Comparison of ENCODE assay signal across 7 cellular contexts in genomic region chr15:20612356-20612755, GRCh38.
DNase-seq lines count a peak whose midpoint lies in the region; ATAC-seq, FAIRE-seq and TF ChIP-seq lines count a peak whose summit lies in the region.
"Not testable (repeated sequence)": the region's sequence is repeated elsewhere in the genome, so short reads cannot be mapped to it uniquely, and the experiment has no call there.

No MANE protein-coding gene starts in this region.

- intact Hi-C loops in left ventricle myocardium superior (cut with micrococcal nuclease); HepG2 (cut with micrococcal nuclease; ENCODE audit: unreplicated experiment); naive thymus-derived CD4-positive, alpha-beta T cell (cut with micrococcal nuclease): not testable (repeated sequence)

- not testable (repeated sequence) for H3K36me3 Mint-ChIP-seq in activated CD8-positive, alpha-beta memory T cell treated with anti-CD3 and anti-CD28 coated beads, Interleukin-2, amount 10 ng/mL, durations not matched to agents 7 days and 5 days; endodermal cell (ENCODE audit: low read depth); naive thymus-derived CD4-positive, alpha-beta T cell; osteocyte (ENCODE audit: unreplicated experiment)

- H3K4me3 ChIP-seq in endodermal cell (ENCODE audit: low read length); HepG2 (replicated peaks in 1 of 3; ENCODE audit: insufficient read depth in 1 of 3, low read depth in 2 of 3, low read length in 3 of 3); naive thymus-derived CD4-positive, alpha-beta T cell (ENCODE audit: low read length); upper lobe of left lung: not testable (repeated sequence)

- not testable (repeated sequence) for H3K27me3 Mint-ChIP-seq in activated CD8-positive, alpha-beta memory T cell treated with anti-CD3 and anti-CD28 coated beads, Interleukin-2, amount 10 ng/mL, durations not matched to agents 7 days and 5 days; endodermal cell (ENCODE audit: insufficient read depth); naive thymus-derived CD4-positive, alpha-beta T cell; osteocyte (ENCODE audit: unreplicated experiment)

- H3K27ac ChIP-seq in endodermal cell (ENCODE audit: low read depth, low read length); HepG2 (ENCODE audit: extremely low read length, insufficient read depth, low read length); naive thymus-derived CD4-positive, alpha-beta T cell (ENCODE audit: low read depth, low read length); upper lobe of left lung: not testable (repeated sequence)

- BruUV-seq in HepG2 (replicated peaks; lab: Mats Ljungman, UMichigan), result not testable (repeated sequence)

- not testable (repeated sequence) for H3K4me3 Mint-ChIP-seq in activated CD8-positive, alpha-beta memory T cell treated with anti-CD3 and anti-CD28 coated beads, Interleukin-2, amount 10 ng/mL, durations not matched to agents 7 days and 5 days; endodermal cell; naive thymus-derived CD4-positive, alpha-beta T cell; osteocyte (ENCODE audit: unreplicated experiment)

- not testable (repeated sequence) for TF ChIP-seq CTCF in endodermal cell (conservative IDR thresholded peaks at IDR 0.05); HepG2 (CRISPR knock-in tag; IDR thresholded peaks at IDR 0.05); osteocyte (IDR thresholded peaks at IDR 0.05); upper lobe of left lung (IDR thresholded peaks at IDR 0.05)

- H3K27me3 ChIP-seq in endodermal cell (ENCODE audit: control insufficient read depth, insufficient read depth, low read length, poor library complexity, severe bottlenecking); HepG2 (ENCODE audit: control insufficient read depth in 1 of 2, insufficient read depth in 2 of 2, low read length in 2 of 2); naive thymus-derived CD4-positive, alpha-beta T cell (ENCODE audit: control insufficient read depth in 2 of 2, insufficient read depth in 2 of 2, low read length in 2 of 2); upper lobe of left lung: not testable (repeated sequence)

- not testable (repeated sequence) for H3K4me2 ChIP-seq in HepG2 (ENCODE audit: low read depth, low read length)

- H3K4me1 ChIP-seq in endodermal cell (ENCODE audit: control insufficient read depth, insufficient read depth, low read length); HepG2 (ENCODE audit: insufficient read depth, low read length); naive thymus-derived CD4-positive, alpha-beta T cell (ENCODE audit: control insufficient read depth in 2 of 2, insufficient read depth in 2 of 2, low read length in 2 of 2); upper lobe of left lung: not testable (repeated sequence)

- FAIRE-seq in HepG2 (lab: Jason Lieb, UNC), result not testable (repeated sequence)

- CTCF ChIA-PET in activated CD8-positive, alpha-beta memory T cell treated with anti-CD3 and anti-CD28 coated beads, Interleukin-2, amount 10 ng/mL, durations not matched to agents 7 days and 5 days (lab: Charles Lee); HepG2 (lab: Yijun Ruan, JAX; ENCODE audit: low intra/inter-chr PET ratio, low total read pairs); naive thymus-derived CD4-positive, alpha-beta T cell (lab: Charles Lee): not testable (repeated sequence)

- DNase-seq in activated CD8-positive, alpha-beta memory T cell treated with anti-CD3 and anti-CD28 coated beads, Interleukin-2, amount 10 ng/mL, durations not matched to agents 7 days and 5 days, result peak; percentile 21
- DNase-seq in endodermal cell (peak; percentile 15), osteocyte (ENCODE audit: extremely low spot score, unreplicated experiment) (peak; percentile 84), upper lobe of left lung (peak in 1 of 2 donors; percentile 37)
- DNase-seq in left ventricle myocardium superior; HepG2 (ENCODE audit: low spot score); naive thymus-derived CD4-positive, alpha-beta T cell: not testable (repeated sequence)

- not testable (repeated sequence) for H2AFZ ChIP-seq in HepG2 (ENCODE audit: low read length)

- H3K9me3 Mint-ChIP-seq in activated CD8-positive, alpha-beta memory T cell treated with anti-CD3 and anti-CD28 coated beads, Interleukin-2, amount 10 ng/mL, durations not matched to agents 7 days and 5 days (ENCODE audit: low read depth); endodermal cell; naive thymus-derived CD4-positive, alpha-beta T cell; osteocyte (ENCODE audit: unreplicated experiment): not testable (repeated sequence)

- not testable (repeated sequence) for TF ChIP-seq POLR2A in HepG2 (IDR thresholded peaks at IDR 0.05; ENCODE audit: insufficient read depth in 1 of 2, low read depth in 2 of 2, low read length in 2 of 2); upper lobe of left lung (IDR thresholded peaks at IDR 0.05)

- not testable (repeated sequence) for H3K36me3 ChIP-seq in endodermal cell (ENCODE audit: control insufficient read depth, insufficient read depth, low read length); HepG2 (replicated peaks in 1 of 2; ENCODE audit: control insufficient read depth in 1 of 2, insufficient read depth in 2 of 2, low read length in 2 of 2); naive thymus-derived CD4-positive, alpha-beta T cell (ENCODE audit: control insufficient read depth in 2 of 3, insufficient read depth in 3 of 3, low read length in 3 of 3); upper lobe of left lung

- 88 to 100% methylated on average over 2 to 9 of the region's 9 CpGs for WGBS in endodermal cell (ENCODE audit: insufficient coverage in 1 of 2, insufficient read length in 1 of 2), 2 experiments
- 23% methylated on average over 4 of the region's 9 CpGs for WGBS in HepG2 (ENCODE audit: low lambda C conversion rate)
- WGBS in upper lobe of left lung, 2 donors, result 83 to 93% methylated on average over 5 of the region's 9 CpGs

- TF ChIP-seq EP300 in HepG2 (IDR thresholded peaks at IDR 0.05; ENCODE audit: low read depth in 2 of 2, low read length in 2 of 2); HepG2 (CRISPR knock-in tag; IDR thresholded peaks at IDR 0.05; ENCODE audit: borderline replicate concordance); upper lobe of left lung (IDR thresholded peaks at IDR 0.05): not testable (repeated sequence)

- H3K9ac ChIP-seq in endodermal cell (ENCODE audit: extremely low read depth, low read length, poor library complexity, severe bottlenecking); HepG2 (ENCODE audit: insufficient read depth, low read depth, low read length): not testable (repeated sequence)

- not testable (repeated sequence) for H3K4me1 Mint-ChIP-seq in activated CD8-positive, alpha-beta memory T cell treated with anti-CD3 and anti-CD28 coated beads, Interleukin-2, amount 10 ng/mL, durations not matched to agents 7 days and 5 days; endodermal cell; naive thymus-derived CD4-positive, alpha-beta T cell; osteocyte (ENCODE audit: unreplicated experiment)

- not testable (repeated sequence) for H3K9me3 ChIP-seq in endodermal cell (ENCODE audit: control insufficient read depth, low read length); HepG2 (ENCODE audit: low read length); naive thymus-derived CD4-positive, alpha-beta T cell (ENCODE audit: control insufficient read depth in 2 of 3, low read length in 3 of 3); upper lobe of left lung

- TF ChIP-seq RAD21 in HepG2 (CRISPR knock-in tag; IDR thresholded peaks at IDR 0.05), result not testable (repeated sequence)

- in situ Hi-C loops in HepG2 (cut with HindIII; ENCODE audit: extremely low pct_ligation_motif_present, low pct_unique_long_range_greater_than_20kb), result not testable (repeated sequence)

- not testable (repeated sequence) for H3K27ac Mint-ChIP-seq in activated CD8-positive, alpha-beta memory T cell treated with anti-CD3 and anti-CD28 coated beads, Interleukin-2, amount 10 ng/mL, durations not matched to agents 7 days and 5 days; endodermal cell; naive thymus-derived CD4-positive, alpha-beta T cell; osteocyte (ENCODE audit: unreplicated experiment)

- ATAC-seq in activated CD8-positive, alpha-beta memory T cell treated with anti-CD3 and anti-CD28 coated beads, Interleukin-2, amount 10 ng/mL, durations not matched to agents 7 days and 5 days, result not testable (repeated sequence)
- peak; percentile 14 for ATAC-seq in left ventricle myocardium superior
- peak; percentile 24; the same call in 2 of the 3 replicates for ATAC-seq in HepG2
- ATAC-seq in naive thymus-derived CD4-positive, alpha-beta T cell, result peak; percentile 39
- ATAC-seq in upper lobe of left lung (ENCODE audit: low FRiP score in 2 of 2), result peak; percentile 33 to 54

- not testable (repeated sequence) for H3K79me2 ChIP-seq in HepG2 (ENCODE audit: insufficient read depth, low read length)

- POLR2A ChIA-PET in HepG2 (lab: Yijun Ruan, JAX); naive thymus-derived CD4-positive, alpha-beta T cell (lab: Charles Lee): not testable (repeated sequence)

- H4K20me1 ChIP-seq in HepG2 (ENCODE audit: insufficient read depth, low read length), result not testable (repeated sequence)
